14 cellular contexts compared by ENCODE assay signal in the genomic region with DNA sequence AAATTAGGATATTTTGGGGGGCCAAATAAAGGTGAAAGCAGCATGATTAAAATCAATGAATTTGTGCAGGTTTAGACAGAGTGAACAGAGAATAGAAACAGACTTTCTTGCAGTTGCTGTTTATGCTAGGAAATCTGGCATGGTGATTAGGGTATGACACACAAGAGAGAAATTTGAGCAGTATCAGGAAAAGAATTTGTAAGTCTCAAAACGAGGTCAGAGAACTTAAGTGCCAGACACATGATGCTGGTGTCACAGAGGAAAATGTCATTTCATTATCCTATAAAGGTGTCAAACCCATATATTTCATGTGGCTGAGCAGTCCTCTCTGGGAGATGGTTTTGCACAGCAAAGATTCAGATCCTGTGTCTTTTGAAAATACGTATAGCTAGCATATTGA. TPM values are rescaled to one million over a fixed set of nuclear protein-coding genes. Genes with fewer than 3 reads are reported as not detected.
A peak's percentile ranks its signal among the peaks of the same experiment; 100 is the strongest.
DNase-seq lines count a peak whose midpoint lies in the region; ATAC-seq and TF ChIP-seq lines count a peak whose summit lies in the region.
"Had no signal": no experiment of that assay in that cellular context is flagged by ENCODE, and none has a peak within 500 bp of the region (broad histone marks: within the 10 kb centered on the region; RNA-seq: fewer than 3 reads in every experiment).

No MANE protein-coding gene starts in this region.

- H3K9ac ChIP-seq in HCT116 (ENCODE audit: low read length): 0 out of 2 replicates have a peak overlapping the region, but pooled peaks have one; percentile 3
- H3K9ac ChIP-seq: BLaER1 had no signal

- in situ Hi-C loops in brain microvascular endothelial cell (cut with HindIII; ENCODE audit: low pct_ligation_motif_present, low sequenced_read_pairs): no loop called here

- H3K79me2 ChIP-seq in ACC112 (ENCODE audit: control insufficient read depth, insufficient read depth, low read length, unreplicated experiment): no peaks in the 10 kb centered on the region
- no peaks in the 10 kb centered on the region for H3K79me2 ChIP-seq in HCT116 (ENCODE audit: insufficient read depth, low read length)

- TF ChIP-seq POLR2A in HCT116 (IDR thresholded peaks at IDR 0.05; ENCODE audit: borderline replicate concordance, extremely low read depth, insufficient read depth, insufficient read length): no peak

- H3K9me3 ChIP-seq in HCT116 (ENCODE audit: control insufficient read depth in 1 of 2, insufficient read depth in 1 of 2, low read depth in 1 of 2, low read length in 2 of 2): no peaks in the 10 kb centered on the region
- H3K9me3 ChIP-seq: BLaER1 had no signal

- no peaks in the 10 kb centered on the region for H4K20me1 ChIP-seq in HCT116 (ENCODE audit: insufficient read depth)
- H4K20me1 ChIP-seq: BLaER1 had no signal

- POLR2A ChIA-PET in HCT116 (lab: Charles Lee): no interaction called here

- H3K4me3 ChIP-seq in ACC112 (ENCODE audit: low read depth, low read length) (no peak overlapping the region), HCT116 (replicated peaks in 1 of 2; ENCODE audit: low read depth in 1 of 2, low read length in 2 of 2) (no peak overlapping the region), brain microvascular endothelial cell (ENCODE audit: low read depth, low read length) (no peak overlapping the region)
- H3K4me3 ChIP-seq: BLaER1, SK-N-MC had no signal

- ATAC-seq in HCT116: no peak

- intact Hi-C loops in HCT116 (cut with micrococcal nuclease): no loop called here

- H2AFZ ChIP-seq in ACC112 (ENCODE audit: low read length, unreplicated experiment) (peak overlapping the region; percentile 43), HCT116 (ENCODE audit: low read depth, low read length, poor library complexity, severe bottlenecking) (peak overlapping the region; percentile 1)

- H3K36me3 ChIP-seq in ACC112 (ENCODE audit: insufficient read depth, low read length): no peaks in the 10 kb centered on the region
- H3K36me3 ChIP-seq in HCT116 (ENCODE audit: control insufficient read depth in 1 of 2, insufficient read depth in 2 of 2, low read length in 2 of 2): no peaks in the 10 kb centered on the region
- H3K36me3 ChIP-seq in brain microvascular endothelial cell (replicated peaks): no peaks in the 10 kb centered on the region
- H3K36me3 ChIP-seq: BLaER1 had no signal

- RAD21 ChIA-PET in HCT116 (lab: Charles Lee; ENCODE audit: low non-redundant PET in 1 of 2, low total read pairs in 2 of 2, uncharacterized antibody in 2 of 2, unreplicated experiment in 2 of 2): no interaction called here

- H3K4me1 ChIP-seq in ACC112 (ENCODE audit: control insufficient read depth, insufficient read depth, low read length, unreplicated experiment) (peaks cover 30% of the 10 kb centered on the region), HCT116 (ENCODE audit: control insufficient read depth in 1 of 2, insufficient read depth in 2 of 2, low read length in 2 of 2) (peaks cover 0 to 18% of the 10 kb centered on the region in 2 experiments; a peak in 2 of 4 replicates)

- H3K27ac ChIP-seq in ACC112 (ENCODE audit: low read depth, low read length): no peak overlapping the region
- no peak overlapping the region for H3K27ac ChIP-seq in HCT116 (ENCODE audit: low read depth, low read length)
- peak overlapping the region; percentile 54 for H3K27ac ChIP-seq in brain microvascular endothelial cell
- H3K27ac ChIP-seq: BLaER1, HL-60, SK-N-MC had no signal

- peak overlapping the region; percentile 14; the same call in 1 of the 2 replicates for H3K4me2 ChIP-seq in HCT116 (ENCODE audit: low read length)
- H3K4me2 ChIP-seq: BLaER1 had no signal

- DNase-seq in HCT116 (ENCODE audit: low read depth, low spot score): no peak
- DNase-seq in brain microvascular endothelial cell: peak; percentile 72
- peak; percentile 50 for DNase-seq in kidney glomerular epithelial cell (lab: John Stamatoyannopoulos, UW)
- no peak for DNase-seq in GM10266 (ENCODE audit: extremely low spot score)
- DNase-seq in NCI-H2171 treated with DMSO at 0.1 percent for 48 hours (lab: John Stamatoyannopoulos, UW): no peak
- DNase-seq in ecto neural progenitor cell (ENCODE audit: low spot score): no peak
- no peak for DNase-seq in stimulated activated CD4-positive, alpha-beta T cell treated with anti-CD3 and anti-CD28 coated beads, Interleukin-2, amount 100 ng/mL, for 48 hours
- DNase-seq: H7, NCI-H2081 had no signal

- CTCF ChIA-PET in HCT116 (lab: Charles Lee): no interaction called here

- no peaks in the 10 kb centered on the region for H3K9me2 ChIP-seq in HCT116 (ENCODE audit: insufficient read depth)

- BruUV-seq in HCT116 (replicated peaks; lab: Mats Ljungman, UMichigan): no TSS peak

- TF ChIP-seq CTCF in HCT116 (IDR thresholded peaks at IDR 0.05 in 2 of 3, conservative IDR thresholded peaks at IDR 0.05 in 1 of 3; ENCODE audit: borderline replicate concordance in 1 of 3, insufficient read depth in 1 of 3, low read depth in 2 of 3, low read length in 2 of 3): no peak
- TF ChIP-seq CTCF in brain microvascular endothelial cell (IDR thresholded peaks at IDR 0.05; ENCODE audit: low read depth, low read length, missing control alignments): no peak
- TF ChIP-seq CTCF in GM10266 (IDR thresholded peaks at IDR 0.05; ENCODE audit: control insufficient read depth, insufficient read depth, low read depth, missing control alignments): no peak

- no peaks in the 10 kb centered on the region for H3K27me3 ChIP-seq in ACC112 (ENCODE audit: insufficient read depth, low read length)
- H3K27me3 ChIP-seq in HCT116 (ENCODE audit: insufficient read depth, low read length): no peaks in the 10 kb centered on the region
- no peaks in the 10 kb centered on the region for H3K27me3 ChIP-seq in brain microvascular endothelial cell (replicated peaks)
- H3K27me3 ChIP-seq: BLaER1 had no signal

- no peak for TF ChIP-seq RAD21 in HCT116 (IDR thresholded peaks at IDR 0.05; ENCODE audit: low read depth)

TF ChIP-seq in HCT116, 20 proteins besides CTCF, POLR2A, EP300 and RAD21 (continues in another document):
- TF ChIP-seq, protein P1, sequence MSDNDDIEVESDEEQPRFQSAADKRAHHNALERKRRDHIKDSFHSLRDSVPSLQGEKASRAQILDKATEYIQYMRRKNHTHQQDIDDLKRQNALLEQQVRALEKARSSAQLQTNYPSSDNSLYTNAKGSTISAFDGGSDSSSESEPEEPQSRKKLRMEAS (IDR thresholded peaks at IDR 0.05): no peak
- TF ChIP-seq FOSL1 (IDR thresholded peaks at IDR 0.05; ENCODE audit: low read depth) (0 out of 2 replicates have a peak, but pooled peaks have one; percentile 28), SP1 (IDR thresholded peaks at IDR 0.05; ENCODE audit: low read depth) (no peak), SIN3A (IDR thresholded peaks at IDR 0.05; ENCODE audit: low read depth) (no peak), CBX3 (IDR thresholded peaks at IDR 0.05; ENCODE audit: low read depth) (no peak), ELF1 (IDR thresholded peaks at IDR 0.05; ENCODE audit: borderline replicate concordance, low read depth) (0 out of 2 replicates have a peak, but pooled peaks have one; percentile 6), EGR1 (IDR thresholded peaks at IDR 0.05; ENCODE audit: low read depth) (no peak), EZH2 (IDR thresholded peaks at IDR 0.05) (no peak), ZNF274 (IDR thresholded peaks at IDR 0.05; ENCODE audit: low read depth, low read length) (no peak), SRF (IDR thresholded peaks at IDR 0.05; ENCODE audit: low read depth) (peak; percentile 26; the same call in 1 of the 2 replicates), JUND (IDR thresholded peaks at IDR 0.05) (peak; percentile 9; the same call in 1 of the 2 replicates), CEBPB (IDR thresholded peaks at IDR 0.05; ENCODE audit: low read depth) (no peak), EZH2phosphoT487 (IDR thresholded peaks at IDR 0.05; ENCODE audit: borderline replicate concordance) (no peak)
- TF ChIP-seq, protein P2, sequence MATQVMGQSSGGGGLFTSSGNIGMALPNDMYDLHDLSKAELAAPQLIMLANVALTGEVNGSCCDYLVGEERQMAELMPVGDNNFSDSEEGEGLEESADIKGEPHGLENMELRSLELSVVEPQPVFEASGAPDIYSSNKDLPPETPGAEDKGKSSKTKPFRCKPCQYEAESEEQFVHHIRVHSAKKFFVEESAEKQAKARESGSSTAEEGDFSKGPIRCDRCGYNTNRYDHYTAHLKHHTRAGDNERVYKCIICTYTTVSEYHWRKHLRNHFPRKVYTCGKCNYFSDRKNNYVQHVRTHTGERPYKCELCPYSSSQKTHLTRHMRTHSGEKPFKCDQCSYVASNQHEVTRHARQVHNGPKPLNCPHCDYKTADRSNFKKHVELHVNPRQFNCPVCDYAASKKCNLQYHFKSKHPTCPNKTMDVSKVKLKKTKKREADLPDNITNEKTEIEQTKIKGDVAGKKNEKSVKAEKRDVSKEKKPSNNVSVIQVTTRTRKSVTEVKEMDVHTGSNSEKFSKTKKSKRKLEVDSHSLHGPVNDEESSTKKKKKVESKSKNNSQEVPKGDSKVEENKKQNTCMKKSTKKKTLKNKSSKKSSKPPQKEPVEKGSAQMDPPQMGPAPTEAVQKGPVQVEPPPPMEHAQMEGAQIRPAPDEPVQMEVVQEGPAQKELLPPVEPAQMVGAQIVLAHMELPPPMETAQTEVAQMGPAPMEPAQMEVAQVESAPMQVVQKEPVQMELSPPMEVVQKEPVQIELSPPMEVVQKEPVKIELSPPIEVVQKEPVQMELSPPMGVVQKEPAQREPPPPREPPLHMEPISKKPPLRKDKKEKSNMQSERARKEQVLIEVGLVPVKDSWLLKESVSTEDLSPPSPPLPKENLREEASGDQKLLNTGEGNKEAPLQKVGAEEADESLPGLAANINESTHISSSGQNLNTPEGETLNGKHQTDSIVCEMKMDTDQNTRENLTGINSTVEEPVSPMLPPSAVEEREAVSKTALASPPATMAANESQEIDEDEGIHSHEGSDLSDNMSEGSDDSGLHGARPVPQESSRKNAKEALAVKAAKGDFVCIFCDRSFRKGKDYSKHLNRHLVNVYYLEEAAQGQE (IDR thresholded peaks at IDR 0.05; ENCODE audit: low read depth): no peak
- TF ChIP-seq, protein P3, sequence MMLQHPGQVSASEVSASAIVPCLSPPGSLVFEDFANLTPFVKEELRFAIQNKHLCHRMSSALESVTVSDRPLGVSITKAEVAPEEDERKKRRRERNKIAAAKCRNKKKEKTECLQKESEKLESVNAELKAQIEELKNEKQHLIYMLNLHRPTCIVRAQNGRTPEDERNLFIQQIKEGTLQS (IDR thresholded peaks at IDR 0.05): no peak

RNA-seq across cellular contexts. Expression of a gene that starts 15.7 kb away (rescaled TPM):
- 1.9 TPM for total RNA-seq in HCT116 (2021; ENCODE audit: unreplicated experiment)
- polyA plus RNA-seq in HCT116 (2012): 0.46 and 0.61 TPM in 2 replicates

RNA-seq across cellular contexts. Expression of a gene that starts 54.3 kb away (rescaled TPM):
- total RNA-seq in HCT116 (2021; ENCODE audit: unreplicated experiment): 22.9 TPM
- polyA plus RNA-seq in HCT116 (2012): 17.3 and 18.7 TPM in 2 replicates
- total RNA-seq: cerebellum, H7 had no signal

Comparison
In these comparisons a context has a peak if more than half of its experiments do, and no peak if none do; other contexts are left out.
1. DNase-seq: peak in brain microvascular endothelial cell (single experiment) and kidney glomerular epithelial cell (single experiment); none in HCT116 (single experiment), GM10266 (single experiment), NCI-H2171 treated with DMSO at 0.1 percent for 48 hours (single experiment), ecto neural progenitor cell (single experiment) and stimulated activated CD4-positive, alpha-beta T cell treated with anti-CD3 and anti-CD28 coated beads, Interleukin-2, amount 100 ng/mL, for 48 hours (0 of 2).